Comparison of ENCODE assay signal across 38 cellular contexts in genomic region chr3:51779137-51779536, GRCh38. TPM values are rescaled to one million over a fixed set of nuclear protein-coding genes. Genes with fewer than 3 reads are reported as not detected.
"Had no signal": no experiment of that assay in that cellular context is flagged by ENCODE, and none has a peak within 500 bp of the region (broad histone marks: within the 10 kb centered on the region; RNA-seq: fewer than 3 reads in every experiment).

TSS of gene IQCF6 (minus strand) at chr3:51779237. CDS start at chr3:51779224, 13 bp downstream.

- H3K4me1 Mint-ChIP-seq: activated CD4-positive, alpha-beta memory T cell treated with anti-CD3 and anti-CD28 coated beads, Interleukin-2, amount 10 ng/mL, durations not matched to agents 7 days and 5 days; activated CD4-positive, alpha-beta T cell treated with anti-CD3 and anti-CD28 coated beads for 36 hours; activated CD4-positive, alpha-beta T cell treated with anti-CD3 and anti-CD28 coated beads, Interleukin-2, amount 10 ng/mL, durations not matched to agents 24 days and 14 days; activated naive CD4-positive, alpha-beta T cell treated with anti-CD3 and anti-CD28 coated beads, Interleukin-2, amount 10 ng/mL, durations not matched to agents 7 days and 5 days; activated naive CD8-positive, alpha-beta T cell treated with anti-CD3 and anti-CD28 coated beads, Interleukin-2, amount 10 ng/mL, durations not matched to agents 7 days and 5 days; central memory CD8-positive, alpha-beta T cell; T-helper 17 cell had no signal

- H3K4me1 ChIP-seq: esophagus muscularis mucosa, foreskin keratinocyte, gastrocnemius medialis had no signal

- H3K4me3 ChIP-seq: esophagus muscularis mucosa, gastrocnemius medialis, heart left ventricle had no signal

- H3K36me3 ChIP-seq: brain microvascular endothelial cell, esophagus muscularis mucosa, gastrocnemius medialis, heart left ventricle had no signal

- H3K36me3 Mint-ChIP-seq: activated naive CD4-positive, alpha-beta T cell treated with anti-CD3 and anti-CD28 coated beads, Interleukin-2, amount 10 ng/mL, durations not matched to agents 7 days and 5 days; activated naive CD4-positive, alpha-beta T cell treated with anti-CD3 and anti-CD28 coated beads, Interleukin-2, amount 50 U/mL, for 72 hours; activated naive CD8-positive, alpha-beta T cell treated with anti-CD3 and anti-CD28 coated beads, Interleukin-2, amount 10 ng/mL, durations not matched to agents 7 days and 5 days had no signal

- H3K9me3 Mint-ChIP-seq: activated CD4-positive, alpha-beta memory T cell treated with anti-CD3 and anti-CD28 coated beads, Interleukin-2, amount 10 ng/mL, durations not matched to agents 7 days and 5 days; activated CD4-positive, alpha-beta T cell treated with anti-CD3 and anti-CD28 coated beads, Interleukin-2, amount 10 ng/mL, durations not matched to agents 24 days and 14 days; activated naive CD4-positive, alpha-beta T cell treated with anti-CD3 and anti-CD28 coated beads, Interleukin-2, amount 10 ng/mL, durations not matched to agents 7 days and 5 days; activated naive CD4-positive, alpha-beta T cell treated with anti-CD3 and anti-CD28 coated beads, Interleukin-2, amount 50 U/mL, for 72 hours; activated naive CD8-positive, alpha-beta T cell treated with anti-CD3 and anti-CD28 coated beads, Interleukin-2, amount 10 ng/mL, durations not matched to agents 7 days and 5 days; activated T-cell treated with anti-CD3 and anti-CD28 coated beads, Interleukin-2, amount 50 U/mL, for 24 hours; activated T-cell treated with anti-CD3 and anti-CD28 coated beads, Interleukin-2, amount 50 U/mL, for 72 hours; central memory CD8-positive, alpha-beta T cell; effector memory CD8-positive, alpha-beta T cell; T-helper 2 cell treated with Interferon-gamma antibody and Interleukin-4, amounts not matched to agents 5 μg/mL and 100 μg/mL, for 36 hours had no signal

- H3K27ac Mint-ChIP-seq: activated CD4-positive, alpha-beta memory T cell treated with anti-CD3 and anti-CD28 coated beads, Interleukin-2, amount 10 ng/mL, durations not matched to agents 7 days and 5 days; activated CD4-positive, alpha-beta T cell treated with anti-CD3 and anti-CD28 coated beads for 36 hours; activated CD4-positive, alpha-beta T cell treated with anti-CD3 and anti-CD28 coated beads, Interleukin-2, amount 10 ng/mL, durations not matched to agents 24 days and 14 days; activated naive CD4-positive, alpha-beta T cell treated with anti-CD3 and anti-CD28 coated beads, Interleukin-2, amount 10 ng/mL, durations not matched to agents 7 days and 5 days; activated naive CD8-positive, alpha-beta T cell treated with anti-CD3 and anti-CD28 coated beads, Interleukin-2, amount 10 ng/mL, durations not matched to agents 7 days and 5 days; activated T-cell treated with anti-CD3 and anti-CD28 coated beads, Interleukin-2, amount 50 U/mL, for 24 hours; activated T-cell treated with anti-CD3 and anti-CD28 coated beads, Interleukin-2, amount 50 U/mL, for 72 hours; T-helper 17 cell; T-helper 2 cell treated with Interferon-gamma antibody and Interleukin-4, amounts not matched to agents 5 μg/mL and 100 μg/mL, for 36 hours had no signal

- ATAC-seq: activated CD4-positive, alpha-beta T cell treated with anti-CD3 and anti-CD28 coated beads for 36 hours; activated naive CD4-positive, alpha-beta T cell treated with anti-CD3 and anti-CD28 coated beads, Interleukin-2, amount 50 U/mL, for 72 hours; activated T-cell treated with anti-CD3 and anti-CD28 coated beads, Interleukin-2, amount 50 U/mL, for 72 hours; effector memory CD8-positive, alpha-beta T cell; foreskin keratinocyte; gastrocnemius medialis; T-helper 17 cell had no signal

- H3K9me3 ChIP-seq: esophagus muscularis mucosa, gastrocnemius medialis, heart left ventricle had no signal

- DNase-seq: activated CD4-positive, alpha-beta memory T cell treated with anti-CD3 and anti-CD28 coated beads, Interleukin-2, amount 10 ng/mL, durations not matched to agents 7 days and 5 days; activated CD4-positive, alpha-beta T cell treated with anti-CD3 and anti-CD28 coated beads for 36 hours; activated CD4-positive, alpha-beta T cell treated with anti-CD3 and anti-CD28 coated beads, Interleukin-2, amount 10 ng/mL, durations not matched to agents 24 days and 14 days; activated CD4-positive, alpha-beta T cell treated with anti-CD3 and anti-CD28 coated beads, Interleukin-2, amount 50 U/mL, for 4 hours; activated CD4-positive, CD25-positive, alpha-beta regulatory T cell; activated CD4-positive, CD25-positive, alpha-beta regulatory T cell treated with anti-CD3 and anti-CD28 coated beads, Interleukin-2, amount 50 U/mL, for 72 hours; activated CD8-positive, alpha-beta memory T cell treated with anti-CD3 and anti-CD28 coated beads, Interleukin-2, amount 50 U/mL, for 48 hours; activated gamma-delta T cell; activated naive CD4-positive, alpha-beta T cell; activated naive CD4-positive, alpha-beta T cell treated with anti-CD3 and anti-CD28 coated beads, Interleukin-2, amount 10 ng/mL, durations not matched to agents 7 days and 5 days; activated naive CD8-positive, alpha-beta T cell treated with anti-CD3 and anti-CD28 coated beads, Interleukin-2, amount 10 ng/mL, durations not matched to agents 7 days and 5 days; activated T-cell treated with anti-CD3 and anti-CD28 coated beads for 4 hours; activated T-cell treated with anti-CD3 and anti-CD28 coated beads, Interleukin-2, amount 50 U/mL, for 24 hours; activated T-cell treated with anti-CD3 and anti-CD28 coated beads, Interleukin-2, amount 50 U/mL, for 72 hours; amniotic stem cell; anterior cingulate cortex; brain microvascular endothelial cell; cortex of kidney; dermis blood vessel endothelial cell; effector CD4-positive, alpha-beta T cell; effector memory CD8-positive, alpha-beta T cell; erythroblast; foreskin keratinocyte; gastrocnemius medialis; glutamatergic neuron; heart left ventricle; T-helper 1 cell; T-helper 17 cell; T1000 had no signal

- H3K4me3 Mint-ChIP-seq: activated CD4-positive, alpha-beta memory T cell treated with anti-CD3 and anti-CD28 coated beads, Interleukin-2, amount 10 ng/mL, durations not matched to agents 7 days and 5 days; activated CD4-positive, alpha-beta T cell treated with anti-CD3 and anti-CD28 coated beads for 36 hours; activated CD4-positive, alpha-beta T cell treated with anti-CD3 and anti-CD28 coated beads, Interleukin-2, amount 10 ng/mL, durations not matched to agents 24 days and 14 days; activated naive CD4-positive, alpha-beta T cell treated with anti-CD3 and anti-CD28 coated beads, Interleukin-2, amount 10 ng/mL, durations not matched to agents 7 days and 5 days; activated naive CD8-positive, alpha-beta T cell treated with anti-CD3 and anti-CD28 coated beads, Interleukin-2, amount 10 ng/mL, durations not matched to agents 7 days and 5 days; activated T-cell treated with anti-CD3 and anti-CD28 coated beads, Interleukin-2, amount 50 U/mL, for 24 hours; activated T-cell treated with anti-CD3 and anti-CD28 coated beads, Interleukin-2, amount 50 U/mL, for 72 hours; central memory CD8-positive, alpha-beta T cell; effector memory CD8-positive, alpha-beta T cell; T-helper 17 cell; T-helper 2 cell treated with Interferon-gamma antibody and Interleukin-4, amounts not matched to agents 5 μg/mL and 100 μg/mL, for 36 hours had no signal

- H3K27ac ChIP-seq: brain microvascular endothelial cell, esophagus muscularis mucosa, foreskin keratinocyte, gastrocnemius medialis, heart left ventricle had no signal

RNA-seq across cellular contexts. Expression of gene IQCF6, which starts in this region (rescaled TPM):
- total RNA-seq: activated CD4-positive, alpha-beta memory T cell treated with anti-CD3 and anti-CD28 coated beads, Interleukin-2, amount 10 ng/mL, durations not matched to agents 7 days and 5 days; activated CD4-positive, alpha-beta T cell treated with anti-CD3 and anti-CD28 coated beads for 36 hours; activated CD4-positive, alpha-beta T cell treated with anti-CD3 and anti-CD28 coated beads, Interleukin-2, amount 10 ng/mL, durations not matched to agents 24 days and 14 days; activated naive CD4-positive, alpha-beta T cell treated with anti-CD3 and anti-CD28 coated beads, Interleukin-2, amount 50 U/mL, for 72 hours; activated naive CD8-positive, alpha-beta T cell treated with anti-CD3 and anti-CD28 coated beads, Interleukin-2, amount 10 ng/mL, durations not matched to agents 7 days and 5 days; activated T-cell treated with anti-CD3 and anti-CD28 coated beads, Interleukin-2, amount 50 U/mL, for 72 hours; astrocyte; bronchial epithelial cell; cardiac septum; cerebellum; dermis blood vessel endothelial cell; esophagus muscularis mucosa; foreskin keratinocyte; gastrocnemius medialis; heart left ventricle; T-helper 17 cell had no signal
- polyA plus RNA-seq: adipose tissue, foreskin keratinocyte, heart left ventricle had no signal
